17 cellular contexts compared by ENCODE assay signal in genomic region chr5:109177782-109178181, GRCh38.
DNase-seq lines count a peak whose midpoint lies in the region; ATAC-seq and FAIRE-seq lines count a peak whose summit lies in the region.
"Had no signal": no experiment of that assay in that cellular context is flagged by ENCODE, and none has a peak within 500 bp of the region (broad histone marks: within the 10 kb centered on the region; RNA-seq: fewer than 3 reads in every experiment).

No MANE protein-coding gene starts in this region.

- peak; percentile 33 for ATAC-seq in aorta (ENCODE audit: low FRiP score)
- ATAC-seq: CD8-positive, alpha-beta T cell; GM12878; GM23338; HCT116 had no signal

- H3K9me3 ChIP-seq in adipocyte (ENCODE audit: control insufficient read depth, low read length) (no peaks in the 10 kb centered on the region), mesenchymal stem cell (ENCODE audit: control insufficient read depth, low read length) (no peaks in the 10 kb centered on the region), aorta (ENCODE audit: control insufficient read depth, low read length) (no peaks in the 10 kb centered on the region)
- H3K9me3 ChIP-seq: Caco-2 had no signal

- H3K27me3 ChIP-seq in adipocyte (replicated peaks; ENCODE audit: control insufficient read depth, insufficient read depth, low read length) (no peaks in the 10 kb centered on the region), mesenchymal stem cell (ENCODE audit: control insufficient read depth in 1 of 2, insufficient read depth in 1 of 2, low read length in 2 of 2) (no peaks in the 10 kb centered on the region), aorta (ENCODE audit: control insufficient read depth in 1 of 2, insufficient read depth in 2 of 2, low read length in 1 of 2) (no peaks in the 10 kb centered on the region)

- H3K9ac ChIP-seq in adipocyte (ENCODE audit: low read length) (no peak overlapping the region), mesenchymal stem cell (ENCODE audit: low read length) (peak overlapping the region; percentile 21)

- no peak overlapping the region for H2BK15ac ChIP-seq in mesenchymal stem cell (ENCODE audit: low read depth, poor library complexity, severe bottlenecking)

- H3K14ac ChIP-seq in mesenchymal stem cell (ENCODE audit: low read length in 2 of 2) = no peak overlapping the region

- no peak overlapping the region for H3K4me2 ChIP-seq in mesenchymal stem cell (ENCODE audit: low read length, poor library complexity, severe bottlenecking)
- H3K4me2 ChIP-seq: GM23338 had no signal

- H3K23ac ChIP-seq in mesenchymal stem cell (ENCODE audit: low read length in 2 of 2) = no peak overlapping the region

- H3K4me3 ChIP-seq in adipocyte (ENCODE audit: low read length) (peak overlapping the region; percentile 5), mesenchymal stem cell (ENCODE audit: insufficient read depth in 1 of 2, low read depth in 1 of 2, low read length in 2 of 2) (no peak overlapping the region), aorta (ENCODE audit: low read length in 2 of 2) (no peak overlapping the region)
- H3K4me3 ChIP-seq: GM12878, GM23338 had no signal

- H2BK5ac ChIP-seq in mesenchymal stem cell (ENCODE audit: low read depth, low read length, poor library complexity, severe bottlenecking) = no peak overlapping the region

- H3K27ac ChIP-seq in mesenchymal stem cell (ENCODE audit: low read length, poor library complexity, severe bottlenecking) (no peak overlapping the region), aorta (ENCODE audit: low read depth in 1 of 2, low read length in 2 of 2) (no peak overlapping the region)
- H3K27ac ChIP-seq: C4-2B had no signal

- no peak overlapping the region for H3K4ac ChIP-seq in mesenchymal stem cell (ENCODE audit: low read depth in 1 of 2, low read length in 2 of 2)

- H2BK12ac ChIP-seq in mesenchymal stem cell (ENCODE audit: low read length in 2 of 2) = no peak overlapping the region

- no peak overlapping the region for H4K91ac ChIP-seq in mesenchymal stem cell (ENCODE audit: low read length)

- H2AFZ ChIP-seq in mesenchymal stem cell (ENCODE audit: low read depth, low read length) = no peak overlapping the region
- H2AFZ ChIP-seq: GM23338 had no signal

- DNase-seq in adipocyte (ENCODE audit: low read depth) (no peak), mesenchymal stem cell (no peak), aorta (no peak), cerebellum (ENCODE audit: low spot score) (no peak), hepatic stellate cell (ENCODE audit: low spot score) (no peak), frontal cortex (ENCODE audit: low spot score in 2 of 2) (no peak)
- DNase-seq: Caco-2; CD4-positive, CD25-positive, alpha-beta regulatory T cell; CD8-positive, alpha-beta T cell; DMS153; DND-41; GDM1; H9 had no signal

- peaks cover 10% of the 10 kb centered on the region for H3K4me1 ChIP-seq in adipocyte (ENCODE audit: control insufficient read depth, insufficient read depth, low read length)
- H3K4me1 ChIP-seq in mesenchymal stem cell (ENCODE audit: control insufficient read depth, insufficient read depth, low read depth, low read length) = no peaks in the 10 kb centered on the region
- H3K4me1 ChIP-seq in aorta (ENCODE audit: control insufficient read depth in 1 of 2, insufficient read depth in 2 of 2, low read length in 2 of 2) = peaks cover 0 to 6% of the 10 kb centered on the region in 2 donors
- H3K4me1 ChIP-seq: Caco-2 had no signal

- no peak overlapping the region for H2AK5ac ChIP-seq in mesenchymal stem cell (ENCODE audit: low read length, severe bottlenecking)

- no peaks in the 10 kb centered on the region for H3K79me1 ChIP-seq in mesenchymal stem cell (replicated peaks; ENCODE audit: low read length, poor library complexity, severe bottlenecking)

- no peak overlapping the region for H4K8ac ChIP-seq in mesenchymal stem cell (ENCODE audit: low read length)

- FAIRE-seq in frontal cortex (lab: Jason Lieb, UNC) = no peak
- FAIRE-seq: GM12878 had no signal

- H3K36me3 ChIP-seq in adipocyte (ENCODE audit: control insufficient read depth, insufficient read depth, low read length, severe bottlenecking) (no peaks in the 10 kb centered on the region), mesenchymal stem cell (ENCODE audit: control insufficient read depth in 1 of 2, insufficient read depth in 2 of 2, low read depth in 1 of 2, low read length in 2 of 2) (peaks cover 0 to 7% of the 10 kb centered on the region in 2 experiments), aorta (ENCODE audit: control insufficient read depth in 1 of 2, insufficient read depth in 2 of 2, low read length in 1 of 2) (no peaks in the 10 kb centered on the region)

- no peak overlapping the region for H3K18ac ChIP-seq in mesenchymal stem cell (ENCODE audit: low read depth in 1 of 2, low read length in 2 of 2)

- no peak overlapping the region for H2BK120ac ChIP-seq in mesenchymal stem cell (ENCODE audit: low read depth, low read length)

- intact Hi-C loops in aorta (cut with DNase I) = no loop called here
